ENCODE assay signal across 9 cellular contexts in the genomic region with DNA sequence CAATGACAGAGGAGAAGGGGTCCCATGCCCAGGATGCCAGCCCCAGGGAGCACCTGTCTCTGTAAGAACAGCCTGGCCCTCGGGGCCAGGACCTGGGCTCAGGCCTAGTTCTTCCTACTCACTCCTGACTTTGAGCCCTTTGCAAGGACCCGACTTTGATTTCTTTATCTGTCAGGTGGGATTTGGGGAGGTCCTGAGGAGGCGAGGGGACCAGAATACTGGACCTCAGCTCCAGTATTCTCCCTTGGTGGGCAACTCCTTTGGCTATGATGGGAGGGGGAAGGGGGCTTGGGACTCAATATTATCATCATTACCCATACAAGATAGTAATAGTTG. TPM values are rescaled to one million over a fixed set of nuclear protein-coding genes. Genes with fewer than 3 reads are reported as not detected.
DNase-seq lines count a peak whose midpoint lies in the region; ATAC-seq and TF ChIP-seq lines count a peak whose summit lies in the region.
"Had no signal": no experiment of that assay in that cellular context is flagged by ENCODE, and none has a peak within 500 bp of the region (broad histone marks: within the 10 kb centered on the region; RNA-seq: fewer than 3 reads in every experiment).

No MANE protein-coding gene starts in this region.

- H3K4me1 ChIP-seq in BLaER1 treated with 17β-estradiol and CSF1 and Interleukin-3, amounts not matched to agents 10 nM and 100 nM = peaks cover 47 to 81% (median 63%) of the 10 kb centered on the region in 10 experiments
- H3K4me1 ChIP-seq in osteoblast (ENCODE audit: insufficient read depth, low read length) = peaks cover 19% of the 10 kb centered on the region

- H3K9me3 ChIP-seq in BLaER1 treated with 17β-estradiol and CSF1 and Interleukin-3, amounts not matched to agents 10 nM and 100 nM (replicated peaks in 1 of 11) = no peaks in the 10 kb centered on the region
- no peaks in the 10 kb centered on the region for H3K9me3 ChIP-seq in MG63
- H3K9me3 ChIP-seq in osteoblast (ENCODE audit: low read depth, low read length) = no peaks in the 10 kb centered on the region

- H3K27ac ChIP-seq in BLaER1 treated with 17β-estradiol and CSF1 and Interleukin-3, amounts not matched to agents 10 nM and 100 nM = peak overlapping the region in 10 of 11 experiments; percentile 55 to 77 (median 65); a peak in 19 of 22 replicates
- H3K27ac ChIP-seq in osteoblast (ENCODE audit: low read depth, low read length) = no peak overlapping the region

- no peak overlapping the region for H2AFZ ChIP-seq in osteoblast (ENCODE audit: low read length)

- peak overlapping the region; percentile 74 to 82 for H3K27ac Mint-ChIP-seq in effector memory CD8-positive, alpha-beta T cell

- H3K27me3 ChIP-seq in BLaER1 treated with 17β-estradiol and CSF1 and Interleukin-3, amounts not matched to agents 10 nM and 100 nM = no peaks in the 10 kb centered on the region
- H3K27me3 ChIP-seq in MG63 (no peaks in the 10 kb centered on the region), osteoblast (ENCODE audit: insufficient read depth, low read length) (peaks cover 2% of the 10 kb centered on the region)

- H3K4me1 Mint-ChIP-seq in effector memory CD8-positive, alpha-beta T cell (ENCODE audit: low read depth in 2 of 2) = peaks cover 23 to 24% of the 10 kb centered on the region in 2 donors

- peak overlapping the region; percentile 64 to 75 for H3K4me3 Mint-ChIP-seq in effector memory CD8-positive, alpha-beta T cell

- peaks cover 0 to 13% (median 0%) of the 10 kb centered on the region in 11 experiments; a peak in 4 of 22 replicates for H4K20me1 ChIP-seq in BLaER1 treated with 17β-estradiol and CSF1 and Interleukin-3, amounts not matched to agents 10 nM and 100 nM
- H4K20me1 ChIP-seq in osteoblast (ENCODE audit: insufficient read depth, low read length) = no peaks in the 10 kb centered on the region

- peak overlapping the region; percentile 52 to 79 (median 74); a peak in 21 of 22 replicates for H3K9ac ChIP-seq in BLaER1 treated with 17β-estradiol and CSF1 and Interleukin-3, amounts not matched to agents 10 nM and 100 nM

- peak overlapping the region; percentile 49 to 70 (median 56) for H3K4me3 ChIP-seq in BLaER1 treated with 17β-estradiol and CSF1 and Interleukin-3, amounts not matched to agents 10 nM and 100 nM
- H3K4me3 ChIP-seq in MG63 = peak overlapping the region; percentile 33
- peak overlapping the region; percentile 70 for H3K4me3 ChIP-seq in osteoblast (ENCODE audit: insufficient read depth, low read length)

- peaks cover 10% of the 10 kb centered on the region for H3K36me3 Mint-ChIP-seq in effector memory CD8-positive, alpha-beta T cell (ENCODE audit: insufficient read depth)

- H3K36me3 ChIP-seq in BLaER1 treated with 17β-estradiol and CSF1 and Interleukin-3, amounts not matched to agents 10 nM and 100 nM = no peaks in the 10 kb centered on the region
- H3K36me3 ChIP-seq in MG63 (no peaks in the 10 kb centered on the region), osteoblast (ENCODE audit: insufficient read depth, low read length) (no peaks in the 10 kb centered on the region)

- no peaks in the 10 kb centered on the region for H3K79me2 ChIP-seq in osteoblast (ENCODE audit: insufficient read depth, low read length)

- no peak for TF ChIP-seq CTCF in osteoblast (IDR thresholded peaks at IDR 0.05; ENCODE audit: extremely low read depth, low read depth, low read length)

- H3K9me3 Mint-ChIP-seq in effector memory CD8-positive, alpha-beta T cell = no peaks in the 10 kb centered on the region

- H3K27me3 Mint-ChIP-seq in effector memory CD8-positive, alpha-beta T cell = no peaks in the 10 kb centered on the region

- DNase-seq in MG63 (no peak), osteoblast (ENCODE audit: insufficient read length, low spot score, missing footprints) (no peak), retina (no peak), anterior cingulate cortex (lab: John Stamatoyannopoulos, UW) (no peak), NCI-H2029 treated with DMSO at 0.1 percent for 48 hours (lab: John Stamatoyannopoulos, UW) (no peak)
- no peak for DNase-seq in effector memory CD8-positive, alpha-beta T cell
- DNase-seq: NCI-H187 treated with DMSO at 0.1 percent for 48 hours had no signal

- H3K4me2 ChIP-seq in BLaER1 treated with 17β-estradiol and CSF1 and Interleukin-3, amounts not matched to agents 10 nM and 100 nM = peak overlapping the region; percentile 77 to 98 (median 92)
- H3K4me2 ChIP-seq in osteoblast (ENCODE audit: insufficient read depth, low read length) = peak overlapping the region; percentile 89

- ATAC-seq in effector memory CD8-positive, alpha-beta T cell (replicated peaks) = no peak
- ATAC-seq in GM21528 (IDR thresholded peaks at IDR 0.05; ENCODE audit: low FRiP score, unreplicated experiment) = no peak

RNA-seq across cellular contexts. Expression of a gene that starts 18.1 kb away (rescaled TPM):
- total RNA-seq in MG63 (2014; rRNA removed; shearing (Covaris generic); ENCODE audit: low replicate concordance) = not detected in 2 replicates
- not detected in 2 replicates for total RNA-seq in osteoblast
